Comparison of ENCODE assay signal across 8 cellular contexts in genomic region chr18:62187543-62188378, GRCh38. TPM values are rescaled to one million over a fixed set of nuclear protein-coding genes. Genes with fewer than 3 reads are reported as not detected.
DNase-seq lines count a peak whose midpoint lies in the region; ATAC-seq, FAIRE-seq and TF ChIP-seq lines count a peak whose summit lies in the region.

No MANE protein-coding gene starts in this region.

- intact Hi-C loops in Right ventricle myocardium superior (cut with DNase I) (no loop called here), pancreas (cut with DNase I) (loop anchor here in 1 of 3 donors (5.0 kb wide), 1 partner anchor 65 kb away; no protein-coding TSS in a partner anchor)

- peak overlapping the region; percentile 95 for H3K9ac ChIP-seq in OCI-LY1 (ENCODE audit: low read length)

- H3K27me3 ChIP-seq in OCI-LY1 (ENCODE audit: insufficient read depth, low read length) = no peaks in the 10 kb centered on the region
- no peaks in the 10 kb centered on the region for H3K27me3 ChIP-seq in pancreas

- DNase-seq in NCI-H2196 treated with DMSO at 0.1 percent for 48 hours (lab: John Stamatoyannopoulos, UW; ENCODE audit: unreplicated experiment) (peak; percentile 37), NCI-H2196 (lab: John Stamatoyannopoulos, UW; ENCODE audit: unreplicated experiment) (no peak), Right ventricle myocardium superior (peak; percentile 53), pancreas (peak; percentile 2 to 67 (median 32)), NCI-H128 (lab: John Stamatoyannopoulos, UW; ENCODE audit: unreplicated experiment) (no peak)
- peak; percentile 27 to 57 for DNase-seq in activated naive CD4-positive, alpha-beta T cell treated with anti-CD3 and anti-CD28 coated beads, Interleukin-2, amount 50 U/mL, for 72 hours (ENCODE audit: low spot score in 2 of 2)

- TF ChIP-seq CTCF in OCI-LY1 (IDR thresholded peaks at IDR 0.05; ENCODE audit: low read length) (peak; percentile 18; the same call in 1 of the 2 replicates), pancreas (IDR thresholded peaks at IDR 0.05) (no peak)

- no peaks in the 10 kb centered on the region for H3K9me3 Mint-ChIP-seq in activated naive CD4-positive, alpha-beta T cell treated with anti-CD3 and anti-CD28 coated beads, Interleukin-2, amount 50 U/mL, for 72 hours

- H3K9me3 ChIP-seq in OCI-LY1 (ENCODE audit: low read length) (0 out of 2 replicates have a peak, but pooled peaks cover 5% of the 10 kb centered on the region), pancreas (no peaks in the 10 kb centered on the region)

- no peaks in the 10 kb centered on the region for H4K20me1 ChIP-seq in OCI-LY1 (ENCODE audit: insufficient read depth, low read length)

- H3K4me2 ChIP-seq in OCI-LY1 (ENCODE audit: low read length) = peak overlapping the region; percentile 77

- ATAC-seq in HG02943 (IDR thresholded peaks at IDR 0.05; ENCODE audit: low read depth, unreplicated experiment) (peak; percentile 13), Right ventricle myocardium superior (ENCODE audit: poor library complexity) (peak; percentile 20), pancreas (peak; percentile 12 to 40 (median 24))
- ATAC-seq in activated naive CD4-positive, alpha-beta T cell treated with anti-CD3 and anti-CD28 coated beads, Interleukin-2, amount 50 U/mL, for 72 hours = no peak

- peaks cover 70% of the 10 kb centered on the region for H3K79me2 ChIP-seq in OCI-LY1 (ENCODE audit: insufficient read depth, low read length)

- H2AFZ ChIP-seq in OCI-LY1 (ENCODE audit: low read length) = no peak overlapping the region

- peaks cover 33 to 39% of the 10 kb centered on the region in 2 donors for H3K36me3 Mint-ChIP-seq in activated naive CD4-positive, alpha-beta T cell treated with anti-CD3 and anti-CD28 coated beads, Interleukin-2, amount 50 U/mL, for 72 hours

- no peak for FAIRE-seq in pancreas (lab: Jason Lieb, UNC)

- H3K4me1 ChIP-seq in OCI-LY1 (ENCODE audit: insufficient read depth, low read length, severe bottlenecking) (peaks cover 47% of the 10 kb centered on the region), pancreas (peaks cover 8 to 35% (median 28%) of the 10 kb centered on the region in 3 donors)

- H3K4me3 ChIP-seq in OCI-LY1 (ENCODE audit: low read depth, low read length, poor library complexity, severe bottlenecking) (peak overlapping the region; percentile 98), pancreas (peak overlapping the region; percentile 63 to 95 (median 94))

- peak overlapping the region; percentile 33 for H3K27ac ChIP-seq in OCI-LY1 (ENCODE audit: low read depth, low read length, poor library complexity, severe bottlenecking)
- H3K27ac ChIP-seq in pancreas = peak overlapping the region; percentile 37 to 76 (median 73)

- H3F3A ChIP-seq in OCI-LY1 (ENCODE audit: insufficient read depth, low read length) = no peaks in the 10 kb centered on the region

- 0 to 1% methylated on average over 52 to 53 of the region's 53 CpGs for WGBS in pancreas, 2 donors

- H3K36me3 ChIP-seq in OCI-LY1 (ENCODE audit: insufficient read depth, low read length) (peaks cover 27% of the 10 kb centered on the region), pancreas (no peaks in the 10 kb centered on the region)

- H3K27ac Mint-ChIP-seq in activated naive CD4-positive, alpha-beta T cell treated with anti-CD3 and anti-CD28 coated beads, Interleukin-2, amount 50 U/mL, for 72 hours = peak overlapping the region; percentile 95 to 98

- no peaks in the 10 kb centered on the region for H3K9me2 ChIP-seq in OCI-LY1 (ENCODE audit: low read depth, low read length)

RNA-seq across cellular contexts. Expression of gene RELCH, which starts 0.7 kb away (rescaled TPM):
- 10 to 100 TPM; 21.5 to 26.6 TPM for total RNA-seq in activated naive CD4-positive, alpha-beta T cell treated with anti-CD3 and anti-CD28 coated beads, Interleukin-2, amount 50 U/mL, for 72 hours
- total RNA-seq in Right ventricle myocardium superior = 10.0 TPM
- total RNA-seq in pancreas = 10 to 100 TPM in 4 of 6 donors, 1 to 10 TPM in 2; 9.4 to 18.2 (median 12.6) TPM
- 10 to 100 TPM in 1 of 2 donors, 1 to 10 TPM in 1; 8.1 to 13.2 TPM for polyA plus RNA-seq in pancreas

RNA-seq across cellular contexts. Expression of gene PIGN, which starts 0.9 kb away (rescaled TPM):
- total RNA-seq in activated naive CD4-positive, alpha-beta T cell treated with anti-CD3 and anti-CD28 coated beads, Interleukin-2, amount 50 U/mL, for 72 hours = 10 to 100 TPM; 26.8 to 32.9 TPM
- total RNA-seq in Right ventricle myocardium superior (14.6 TPM), pancreas (10 to 100 TPM; 14.3 to 23.1 (median 19.4) TPM)
- 1 to 10 TPM; 3.1 to 7.0 TPM for polyA plus RNA-seq in pancreas

Comparison
In these comparisons a context has a peak if more than half of its experiments do, and no peak if none do; other contexts are left out.
1. DNase-seq: peak in NCI-H2196 treated with DMSO at 0.1 percent for 48 hours (single experiment), activated naive CD4-positive, alpha-beta T cell treated with anti-CD3 and anti-CD28 coated beads, Interleukin-2, amount 50 U/mL, for 72 hours (2 of 2), Right ventricle myocardium superior (single experiment) and pancreas (6 of 6); none in NCI-H2196 (single experiment) and NCI-H128 (single experiment).
2. ATAC-seq: peak in HG02943 (single experiment), Right ventricle myocardium superior (single experiment) and pancreas (4 of 4); none in activated naive CD4-positive, alpha-beta T cell treated with anti-CD3 and anti-CD28 coated beads, Interleukin-2, amount 50 U/mL, for 72 hours (0 of 2).